16 cellular contexts compared by ENCODE assay signal in the genomic region with DNA sequence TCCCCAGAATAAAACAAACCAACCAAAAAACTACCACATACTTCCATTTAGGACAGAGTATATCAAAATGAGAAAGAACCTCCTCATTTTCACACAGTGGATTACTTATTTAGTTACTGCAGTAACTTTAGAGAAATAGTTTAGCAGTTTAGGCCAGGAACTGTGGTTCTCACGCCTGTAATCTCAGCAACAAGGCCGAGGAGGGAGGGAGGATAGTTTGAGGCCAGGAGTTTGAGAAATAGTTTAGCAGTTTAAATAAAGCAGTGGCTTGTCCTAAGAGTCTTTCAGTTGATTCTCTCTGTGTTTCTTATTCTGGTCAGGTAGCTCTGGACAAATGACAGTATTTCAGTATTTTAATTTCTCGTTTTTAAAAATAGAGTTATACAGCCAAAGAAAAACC. TPM values are rescaled to one million over a fixed set of nuclear protein-coding genes. Genes with fewer than 3 reads are reported as not detected.
DNase-seq lines count a peak whose midpoint lies in the region; ATAC-seq and TF ChIP-seq lines count a peak whose summit lies in the region.
"Had no signal": no experiment of that assay in that cellular context is flagged by ENCODE, and none has a peak within 500 bp of the region (broad histone marks: within the 10 kb centered on the region; RNA-seq: fewer than 3 reads in every experiment).

No MANE protein-coding gene starts in this region.

- POLR2A ChIA-PET in CD8-positive, alpha-beta memory T cell (lab: Charles Lee): interaction anchor here (1.1 kb wide), 1 partner anchor 34 kb away, joined by 4 read pairs; the partner anchor contains the start of gene UBE2L5

- TF ChIP-seq CTCF in HFFc6 (IDR thresholded peaks at IDR 0.05): no peak

- H3K4me1 ChIP-seq in CD8-positive, alpha-beta memory T cell (ENCODE audit: insufficient read depth, low read length): peaks cover 13% of the 10 kb centered on the region
- no peaks in the 10 kb centered on the region for H3K4me1 ChIP-seq in ectodermal cell (ENCODE audit: control insufficient read depth, insufficient read depth, low read length)

- intact Hi-C loops in sciatic nerve (cut with DNase I): no loop called here

- H3K36me3 ChIP-seq in CD8-positive, alpha-beta memory T cell (ENCODE audit: insufficient read depth, low read length): peaks cover under 1% of the 10 kb centered on the region
- H3K36me3 ChIP-seq in ectodermal cell (ENCODE audit: control insufficient read depth, insufficient read depth, low read length): no peaks in the 10 kb centered on the region

- H3K36me3 Mint-ChIP-seq in CD8-positive, alpha-beta memory T cell: peaks cover 0 to 26% (median 1%) of the 10 kb centered on the region in 3 donors
- peaks cover 10% of the 10 kb centered on the region for H3K36me3 Mint-ChIP-seq in HFFc6 (ENCODE audit: low read depth)

- H3K27me3 Mint-ChIP-seq in CD8-positive, alpha-beta memory T cell: peaks cover 0 to under 1% of the 10 kb centered on the region in 2 donors
- no peaks in the 10 kb centered on the region; the same call in 1 of the 2 replicates for H3K27me3 Mint-ChIP-seq in HFFc6 (ENCODE audit: insufficient read depth)

- H3K27ac ChIP-seq in CD8-positive, alpha-beta memory T cell (ENCODE audit: low read depth, low read length): no peak overlapping the region
- peak overlapping the region; percentile 36 for H3K27ac ChIP-seq in ectodermal cell (ENCODE audit: insufficient read depth, low read depth, low read length, poor library complexity, severe bottlenecking)
- H3K27ac ChIP-seq: brain microvascular endothelial cell, C4-2B, left ventricle myocardium inferior had no signal

- no peaks in the 10 kb centered on the region for H3K27me3 ChIP-seq in CD8-positive, alpha-beta memory T cell (ENCODE audit: insufficient read depth, low read length, poor library complexity, severe bottlenecking)
- H3K27me3 ChIP-seq in ectodermal cell (ENCODE audit: control insufficient read depth, insufficient read depth, low read length, poor library complexity, severe bottlenecking): no peaks in the 10 kb centered on the region
- H3K27me3 ChIP-seq: brain microvascular endothelial cell had no signal

- no peak overlapping the region for H3K4me3 Mint-ChIP-seq in CD8-positive, alpha-beta memory T cell
- H3K4me3 Mint-ChIP-seq in HFFc6: no peak overlapping the region

- WGBS in ectodermal cell, 2 experiments: 84 to 92% methylated on average over 2 of the region's 3 CpGs

- peak; percentile 34 for ATAC-seq in sciatic nerve
- ATAC-seq in GM19455 (IDR thresholded peaks at IDR 0.05; ENCODE audit: unreplicated experiment): no peak
- no peak for ATAC-seq in HG02870 (IDR thresholded peaks at IDR 0.05; ENCODE audit: unreplicated experiment)

- DNase-seq in CD8-positive, alpha-beta memory T cell: no peak
- DNase-seq in HFFc6 (no peak), sciatic nerve (ENCODE audit: low spot score) (no peak), NCI-H748 (lab: John Stamatoyannopoulos, UW; ENCODE audit: unreplicated experiment) (no peak)
- DNase-seq: activated naive CD4-positive, alpha-beta T cell treated with anti-CD3 and anti-CD28 coated beads, Interleukin-2, amount 50 U/mL, for 16 hours; brain microvascular endothelial cell; HCEC 1CT; left ventricle myocardium inferior; NCI-H2171; NCI-H82 had no signal

- CTCF ChIA-PET in CD8-positive, alpha-beta memory T cell (lab: Charles Lee): interaction anchor here (1.1 kb wide), 1 partner anchor 200 kb away, joined by 3 read pairs; no protein-coding TSS in a partner anchor

- H3K9me3 ChIP-seq in CD8-positive, alpha-beta memory T cell (ENCODE audit: low read length): no peaks in the 10 kb centered on the region
- H3K9me3 ChIP-seq in ectodermal cell (ENCODE audit: control insufficient read depth, low read length): no peaks in the 10 kb centered on the region
- H3K9me3 ChIP-seq: left ventricle myocardium inferior had no signal

- H3K4me3 ChIP-seq in CD8-positive, alpha-beta memory T cell (ENCODE audit: low read length): no peak overlapping the region
- H3K4me3 ChIP-seq in ectodermal cell (ENCODE audit: insufficient read depth, low read depth, low read length): no peak overlapping the region
- H3K4me3 ChIP-seq: left ventricle myocardium inferior had no signal

- H3K27ac Mint-ChIP-seq in CD8-positive, alpha-beta memory T cell: peak overlapping the region in 6 of 8 donors; percentile 32 to 93 (median 75)
- H3K27ac Mint-ChIP-seq in HFFc6: peak overlapping the region; percentile 12

- peaks cover 26 to 37% (median 35%) of the 10 kb centered on the region in 3 donors for H3K4me1 Mint-ChIP-seq in CD8-positive, alpha-beta memory T cell
- peaks cover 2% of the 10 kb centered on the region for H3K4me1 Mint-ChIP-seq in HFFc6 (ENCODE audit: low read depth)

- H3K9me3 Mint-ChIP-seq in CD8-positive, alpha-beta memory T cell: no peaks in the 10 kb centered on the region
- H3K9me3 Mint-ChIP-seq in HFFc6: no peaks in the 10 kb centered on the region

RNA-seq across cellular contexts. Expression of gene HMGB1, which starts 9.4 kb away (rescaled TPM):
- total RNA-seq in CD8-positive, alpha-beta memory T cell: 100 to 1,000 TPM; 694 to 729 TPM
- polyA plus RNA-seq in CD8-positive, alpha-beta memory T cell: 642 TPM
- 100 to 1,000 TPM; 259 to 434 (median 377) TPM for total RNA-seq in HFFc6 (2021; fragmentation: NEBNext Ultra II Directional; extraction: Animal tissue kit (Norgen Biotek cat#: 25700))
- polyA plus RNA-seq in ectodermal cell (2013, experiment 1 of 4): 984 TPM
- polyA plus RNA-seq in ectodermal cell (2013, experiment 2 of 4): 902 TPM
- polyA plus RNA-seq in ectodermal cell (2013, experiment 3 of 4): 870 TPM
- polyA plus RNA-seq in ectodermal cell (2013, experiment 4 of 4): 919 TPM
- 304 TPM for total RNA-seq in sciatic nerve

RNA-seq across cellular contexts. Expression of gene UBE2L5, which starts 34.0 kb away (rescaled TPM):
- total RNA-seq in CD8-positive, alpha-beta memory T cell: not detected
- polyA plus RNA-seq in CD8-positive, alpha-beta memory T cell: not detected
- total RNA-seq in HFFc6 (2021; fragmentation: NEBNext Ultra II Directional; extraction: Animal tissue kit (Norgen Biotek cat#: 25700)): under 1 TPM in 1 of 6 experiments, not detected in 5; 0.21 TPM
- polyA plus RNA-seq in ectodermal cell (2013, experiment 1 of 4): not detected
- not detected for polyA plus RNA-seq in ectodermal cell (2013, experiment 2 of 4)
- polyA plus RNA-seq in ectodermal cell (2013, experiment 3 of 4): not detected
- not detected for polyA plus RNA-seq in ectodermal cell (2013, experiment 4 of 4)
- 0.22 TPM for total RNA-seq in sciatic nerve
- total RNA-seq: left ventricle myocardium inferior, pulmonary artery endothelial cell, RPMI7951 had no signal
